ENCODE assay signal across 29 cellular contexts in genomic region chr6:47709160-47709559, GRCh38. TPM values are rescaled to one million over a fixed set of nuclear protein-coding genes. Genes with fewer than 3 reads are reported as not detected.
"Had no signal": no experiment of that assay in that cellular context is flagged by ENCODE, and none has a peak within 500 bp of the region (broad histone marks: within the 10 kb centered on the region; RNA-seq: fewer than 3 reads in every experiment).

No MANE protein-coding gene starts in this region.

- H3K27me3 ChIP-seq: hepatocyte, sigmoid colon, spleen, testis, uterus had no signal

- H3K27ac ChIP-seq: hepatocyte, sigmoid colon, spleen, testis, uterus had no signal

- DNase-seq: activated B cell treated with CpG ODN at 0.5 μM for 24 hours; activated CD4-positive, alpha-beta memory T cell treated with anti-CD3 and anti-CD28 coated beads for 36 hours; activated CD4-positive, alpha-beta T cell treated with anti-CD3 and anti-CD28 coated beads for 4 hours; activated naive CD4-positive, alpha-beta T cell treated with Interleukin-2 at 50 U/mL for 16 hours; activated naive CD8-positive, alpha-beta T cell treated with anti-CD3 and anti-CD28 coated beads for 36 hours; activated T-cell treated with anti-CD3 and anti-CD28 coated beads, Interleukin-2, amount 50 U/mL, for 48 hours; effector memory CD8-positive, alpha-beta T cell; glutamatergic neuron; immature natural killer cell; kidney glomerular epithelial cell; left ventricle myocardium superior; mammary epithelial cell; midbrain; retina; sigmoid colon; spleen; stimulated activated CD4-positive, alpha-beta T cell treated with anti-CD3 and anti-CD28 coated beads, Interleukin-4, amount 100 ng/mL, for 1 hour; stimulated activated naive CD4-positive, alpha-beta T cell; testis; uterus had no signal

- H3K4me3 ChIP-seq: hepatocyte, sigmoid colon, spleen, testis, uterus had no signal

- H3K36me3 ChIP-seq: sigmoid colon, spleen, uterus had no signal

- H3K9me3 ChIP-seq: sigmoid colon, spleen, testis, uterus had no signal

- ATAC-seq: effector memory CD8-positive, alpha-beta T cell; esophagus mucosa; left ventricle myocardium superior; natural killer cell treated with Interleukin-12 subunit alpha and Interleukin-12 subunit beta and Interleukin-15 and Interleukin-18, amount 100 ng/mL, for 72 hours had no signal

- FAIRE-seq: astrocyte, colon, endothelial cell of umbilical vein, frontal cortex had no signal

- H3K4me1 ChIP-seq: sigmoid colon, spleen, testis, uterus had no signal

RNA-seq across cellular contexts. Expression of gene ADGRF4, which starts 10.8 kb away (rescaled TPM):
- total RNA-seq: activated B cell treated with CpG ODN at 0.5 μM for 24 hours; activated CD4-positive, alpha-beta memory T cell treated with anti-CD3 and anti-CD28 coated beads for 36 hours; activated naive CD8-positive, alpha-beta T cell treated with anti-CD3 and anti-CD28 coated beads for 36 hours; dermis microvascular lymphatic vessel endothelial cell; endothelial cell of umbilical vein; frontal cortex; left ventricle myocardium superior; natural killer cell treated with Interleukin-12 subunit alpha and Interleukin-12 subunit beta and Interleukin-15 and Interleukin-18, amount 100 ng/mL, for 72 hours; osteocyte; spleen had no signal
- polyA plus RNA-seq: endothelial cell of umbilical vein, immature natural killer cell, spleen had no signal
